ENCODE assay signal across 8 cellular contexts in genomic region chr15:31650054-31650701, GRCh38.
DNase-seq lines count a peak whose midpoint lies in the region; ATAC-seq, FAIRE-seq and TF ChIP-seq lines count a peak whose summit lies in the region.
"Not testable (repeated sequence)": the region's sequence is repeated elsewhere in the genome, so short reads cannot be mapped to it uniquely, and the experiment has no call there.

No MANE protein-coding gene starts in this region.

- TF ChIP-seq CTCF in AG04450 (IDR thresholded peaks at IDR 0.05; ENCODE audit: low read depth, low read length) (peak; percentile 34; the same call in 1 of the 2 replicates), chondrocyte (IDR thresholded peaks at IDR 0.05) (peak; percentile 63), retinal pigment epithelial cell (conservative IDR thresholded peaks at IDR 0.05; ENCODE audit: low read depth, low read length) (peak; percentile 37)

- FAIRE-seq in islet of Langerhans (lab: Jason Lieb, UNC) = peak; percentile 91

- ATAC-seq in GM21515 (IDR thresholded peaks at IDR 0.05; ENCODE audit: unreplicated experiment) = peak; percentile 49
- ATAC-seq in activated T-cell treated with anti-CD3 and anti-CD28 coated beads, Interleukin-2, amount 50 U/mL, for 4 hours = peak in 1 of 2 donors; percentile 40

- H3K27ac Mint-ChIP-seq in T-helper 2 cell treated with Interferon-gamma antibody and Interleukin-4, amounts not matched to agents 5 μg/mL and 100 μg/mL, for 36 hours; chondrocyte (ENCODE audit: unreplicated experiment): not testable (repeated sequence)

- not testable (repeated sequence) for H3K27ac ChIP-seq in AG04450 (ENCODE audit: low read depth, low read length)

- H3K4me3 Mint-ChIP-seq in T-helper 2 cell treated with Interferon-gamma antibody and Interleukin-4, amounts not matched to agents 5 μg/mL and 100 μg/mL, for 36 hours; activated T-cell treated with anti-CD3 and anti-CD28 coated beads, Interleukin-2, amount 50 U/mL, for 4 hours; chondrocyte (ENCODE audit: unreplicated experiment): not testable (repeated sequence)

- H3K36me3 Mint-ChIP-seq in T-helper 2 cell treated with Interferon-gamma antibody and Interleukin-4, amounts not matched to agents 5 μg/mL and 100 μg/mL, for 36 hours (ENCODE audit: low read depth); activated T-cell treated with anti-CD3 and anti-CD28 coated beads, Interleukin-2, amount 50 U/mL, for 4 hours (ENCODE audit: insufficient read depth); chondrocyte (ENCODE audit: low read depth): not testable (repeated sequence)

- DNase-seq in AG04450 (ENCODE audit: low read depth, low spot score); chondrocyte (ENCODE audit: low spot score); retinal pigment epithelial cell (ENCODE audit: low read depth): not testable (repeated sequence)
- peak; percentile 37 for DNase-seq in T-helper 2 cell treated with Interferon-gamma antibody and Interleukin-4, amounts not matched to agents 5 μg/mL and 100 μg/mL, for 36 hours (ENCODE audit: low spot score)
- peak; percentile 57 for DNase-seq in activated T-cell treated with anti-CD3 and anti-CD28 coated beads, Interleukin-2, amount 50 U/mL, for 4 hours
- DNase-seq in stimulated activated CD8-positive, alpha-beta memory T cell treated with anti-CD3 and anti-CD28 coated beads, Interleukin-2, amount 100 ng/mL, for 48 hours (ENCODE audit: low read depth in 2 of 2) = peak; percentile 39 to 44

- H3K4me3 ChIP-seq in AG04450 (ENCODE audit: low read depth, low read length); retinal pigment epithelial cell (ENCODE audit: low read length): not testable (repeated sequence)

- CTCF ChIA-PET in AG04450 (lab: Charles Lee) = not testable (repeated sequence)

- H3K4me1 Mint-ChIP-seq in T-helper 2 cell treated with Interferon-gamma antibody and Interleukin-4, amounts not matched to agents 5 μg/mL and 100 μg/mL, for 36 hours (ENCODE audit: low read depth); activated T-cell treated with anti-CD3 and anti-CD28 coated beads, Interleukin-2, amount 50 U/mL, for 4 hours (ENCODE audit: low read depth); chondrocyte (ENCODE audit: low read depth): not testable (repeated sequence)

- not testable (repeated sequence) for H3K9me3 Mint-ChIP-seq in T-helper 2 cell treated with Interferon-gamma antibody and Interleukin-4, amounts not matched to agents 5 μg/mL and 100 μg/mL, for 36 hours; activated T-cell treated with anti-CD3 and anti-CD28 coated beads, Interleukin-2, amount 50 U/mL, for 4 hours; chondrocyte (ENCODE audit: low read depth)

- not testable (repeated sequence) for H3K9me3 ChIP-seq in AG04450 (ENCODE audit: control insufficient read depth, insufficient read depth, low read length)

- POLR2A ChIA-PET in AG04450 (lab: Yijun Ruan, JAX) = not testable (repeated sequence)

- H3K27me3 Mint-ChIP-seq in T-helper 2 cell treated with Interferon-gamma antibody and Interleukin-4, amounts not matched to agents 5 μg/mL and 100 μg/mL, for 36 hours (ENCODE audit: low read depth) = not testable (repeated sequence)
- H3K27me3 Mint-ChIP-seq in activated T-cell treated with anti-CD3 and anti-CD28 coated beads, Interleukin-2, amount 50 U/mL, for 4 hours (ENCODE audit: low read depth) = peaks cover 23% of the 10 kb centered on the region
- peaks cover 11% of the 10 kb centered on the region for H3K27me3 Mint-ChIP-seq in chondrocyte (ENCODE audit: low read depth)

- H3K27me3 ChIP-seq in AG04450 (ENCODE audit: control insufficient read depth, insufficient read depth, low read length) = not testable (repeated sequence)
